In genomic region chr1:119139857-119140176, GRCh38 we compare ENCODE assay signal across 1 cellular context.
TF ChIP-seq lines count a peak whose summit lies in the region.

No MANE protein-coding gene starts in this region.

TF ChIP-seq in GM23338, 12 proteins besides CTCF, POLR2A, EP300 and RAD21:
- TF ChIP-seq, protein P1, sequence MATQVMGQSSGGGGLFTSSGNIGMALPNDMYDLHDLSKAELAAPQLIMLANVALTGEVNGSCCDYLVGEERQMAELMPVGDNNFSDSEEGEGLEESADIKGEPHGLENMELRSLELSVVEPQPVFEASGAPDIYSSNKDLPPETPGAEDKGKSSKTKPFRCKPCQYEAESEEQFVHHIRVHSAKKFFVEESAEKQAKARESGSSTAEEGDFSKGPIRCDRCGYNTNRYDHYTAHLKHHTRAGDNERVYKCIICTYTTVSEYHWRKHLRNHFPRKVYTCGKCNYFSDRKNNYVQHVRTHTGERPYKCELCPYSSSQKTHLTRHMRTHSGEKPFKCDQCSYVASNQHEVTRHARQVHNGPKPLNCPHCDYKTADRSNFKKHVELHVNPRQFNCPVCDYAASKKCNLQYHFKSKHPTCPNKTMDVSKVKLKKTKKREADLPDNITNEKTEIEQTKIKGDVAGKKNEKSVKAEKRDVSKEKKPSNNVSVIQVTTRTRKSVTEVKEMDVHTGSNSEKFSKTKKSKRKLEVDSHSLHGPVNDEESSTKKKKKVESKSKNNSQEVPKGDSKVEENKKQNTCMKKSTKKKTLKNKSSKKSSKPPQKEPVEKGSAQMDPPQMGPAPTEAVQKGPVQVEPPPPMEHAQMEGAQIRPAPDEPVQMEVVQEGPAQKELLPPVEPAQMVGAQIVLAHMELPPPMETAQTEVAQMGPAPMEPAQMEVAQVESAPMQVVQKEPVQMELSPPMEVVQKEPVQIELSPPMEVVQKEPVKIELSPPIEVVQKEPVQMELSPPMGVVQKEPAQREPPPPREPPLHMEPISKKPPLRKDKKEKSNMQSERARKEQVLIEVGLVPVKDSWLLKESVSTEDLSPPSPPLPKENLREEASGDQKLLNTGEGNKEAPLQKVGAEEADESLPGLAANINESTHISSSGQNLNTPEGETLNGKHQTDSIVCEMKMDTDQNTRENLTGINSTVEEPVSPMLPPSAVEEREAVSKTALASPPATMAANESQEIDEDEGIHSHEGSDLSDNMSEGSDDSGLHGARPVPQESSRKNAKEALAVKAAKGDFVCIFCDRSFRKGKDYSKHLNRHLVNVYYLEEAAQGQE (IDR thresholded peaks at IDR 0.05; ENCODE audit: unreplicated experiment), result no peak
- TF ChIP-seq CREB1 (CRISPR knock-in tag; IDR thresholded peaks at IDR 0.05; ENCODE audit: low read depth), result no peak
- no peak for TF ChIP-seq NANOG (IDR thresholded peaks at IDR 0.05; ENCODE audit: borderline replicate concordance)
- TF ChIP-seq, protein P2, sequence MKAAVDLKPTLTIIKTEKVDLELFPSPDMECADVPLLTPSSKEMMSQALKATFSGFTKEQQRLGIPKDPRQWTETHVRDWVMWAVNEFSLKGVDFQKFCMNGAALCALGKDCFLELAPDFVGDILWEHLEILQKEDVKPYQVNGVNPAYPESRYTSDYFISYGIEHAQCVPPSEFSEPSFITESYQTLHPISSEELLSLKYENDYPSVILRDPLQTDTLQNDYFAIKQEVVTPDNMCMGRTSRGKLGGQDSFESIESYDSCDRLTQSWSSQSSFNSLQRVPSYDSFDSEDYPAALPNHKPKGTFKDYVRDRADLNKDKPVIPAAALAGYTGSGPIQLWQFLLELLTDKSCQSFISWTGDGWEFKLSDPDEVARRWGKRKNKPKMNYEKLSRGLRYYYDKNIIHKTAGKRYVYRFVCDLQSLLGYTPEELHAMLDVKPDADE (IDR thresholded peaks at IDR 0.05), result no peak
- no peak for TF ChIP-seq JUNB (IDR thresholded peaks at IDR 0.05; ENCODE audit: unreplicated experiment)
- no peak for TF ChIP-seq ZNF331 (CRISPR knock-in tag; IDR thresholded peaks at IDR 0.05; ENCODE audit: low read depth)
- no peak for TF ChIP-seq POLR2AphosphoS5 (IDR thresholded peaks at IDR 0.05; ENCODE audit: low read depth)
- TF ChIP-seq ZNF114 (CRISPR knock-in tag; IDR thresholded peaks at IDR 0.05), result no peak
- TF ChIP-seq STAT1 (IDR thresholded peaks at IDR 0.05; ENCODE audit: unreplicated experiment), result no peak
- TF ChIP-seq EZH2phosphoT487 (IDR thresholded peaks at IDR 0.05; ENCODE audit: unreplicated experiment), result no peak
- TF ChIP-seq EZH2 (IDR thresholded peaks at IDR 0.05; ENCODE audit: low read depth, unreplicated experiment), result no peak
- TF ChIP-seq, protein P3, sequence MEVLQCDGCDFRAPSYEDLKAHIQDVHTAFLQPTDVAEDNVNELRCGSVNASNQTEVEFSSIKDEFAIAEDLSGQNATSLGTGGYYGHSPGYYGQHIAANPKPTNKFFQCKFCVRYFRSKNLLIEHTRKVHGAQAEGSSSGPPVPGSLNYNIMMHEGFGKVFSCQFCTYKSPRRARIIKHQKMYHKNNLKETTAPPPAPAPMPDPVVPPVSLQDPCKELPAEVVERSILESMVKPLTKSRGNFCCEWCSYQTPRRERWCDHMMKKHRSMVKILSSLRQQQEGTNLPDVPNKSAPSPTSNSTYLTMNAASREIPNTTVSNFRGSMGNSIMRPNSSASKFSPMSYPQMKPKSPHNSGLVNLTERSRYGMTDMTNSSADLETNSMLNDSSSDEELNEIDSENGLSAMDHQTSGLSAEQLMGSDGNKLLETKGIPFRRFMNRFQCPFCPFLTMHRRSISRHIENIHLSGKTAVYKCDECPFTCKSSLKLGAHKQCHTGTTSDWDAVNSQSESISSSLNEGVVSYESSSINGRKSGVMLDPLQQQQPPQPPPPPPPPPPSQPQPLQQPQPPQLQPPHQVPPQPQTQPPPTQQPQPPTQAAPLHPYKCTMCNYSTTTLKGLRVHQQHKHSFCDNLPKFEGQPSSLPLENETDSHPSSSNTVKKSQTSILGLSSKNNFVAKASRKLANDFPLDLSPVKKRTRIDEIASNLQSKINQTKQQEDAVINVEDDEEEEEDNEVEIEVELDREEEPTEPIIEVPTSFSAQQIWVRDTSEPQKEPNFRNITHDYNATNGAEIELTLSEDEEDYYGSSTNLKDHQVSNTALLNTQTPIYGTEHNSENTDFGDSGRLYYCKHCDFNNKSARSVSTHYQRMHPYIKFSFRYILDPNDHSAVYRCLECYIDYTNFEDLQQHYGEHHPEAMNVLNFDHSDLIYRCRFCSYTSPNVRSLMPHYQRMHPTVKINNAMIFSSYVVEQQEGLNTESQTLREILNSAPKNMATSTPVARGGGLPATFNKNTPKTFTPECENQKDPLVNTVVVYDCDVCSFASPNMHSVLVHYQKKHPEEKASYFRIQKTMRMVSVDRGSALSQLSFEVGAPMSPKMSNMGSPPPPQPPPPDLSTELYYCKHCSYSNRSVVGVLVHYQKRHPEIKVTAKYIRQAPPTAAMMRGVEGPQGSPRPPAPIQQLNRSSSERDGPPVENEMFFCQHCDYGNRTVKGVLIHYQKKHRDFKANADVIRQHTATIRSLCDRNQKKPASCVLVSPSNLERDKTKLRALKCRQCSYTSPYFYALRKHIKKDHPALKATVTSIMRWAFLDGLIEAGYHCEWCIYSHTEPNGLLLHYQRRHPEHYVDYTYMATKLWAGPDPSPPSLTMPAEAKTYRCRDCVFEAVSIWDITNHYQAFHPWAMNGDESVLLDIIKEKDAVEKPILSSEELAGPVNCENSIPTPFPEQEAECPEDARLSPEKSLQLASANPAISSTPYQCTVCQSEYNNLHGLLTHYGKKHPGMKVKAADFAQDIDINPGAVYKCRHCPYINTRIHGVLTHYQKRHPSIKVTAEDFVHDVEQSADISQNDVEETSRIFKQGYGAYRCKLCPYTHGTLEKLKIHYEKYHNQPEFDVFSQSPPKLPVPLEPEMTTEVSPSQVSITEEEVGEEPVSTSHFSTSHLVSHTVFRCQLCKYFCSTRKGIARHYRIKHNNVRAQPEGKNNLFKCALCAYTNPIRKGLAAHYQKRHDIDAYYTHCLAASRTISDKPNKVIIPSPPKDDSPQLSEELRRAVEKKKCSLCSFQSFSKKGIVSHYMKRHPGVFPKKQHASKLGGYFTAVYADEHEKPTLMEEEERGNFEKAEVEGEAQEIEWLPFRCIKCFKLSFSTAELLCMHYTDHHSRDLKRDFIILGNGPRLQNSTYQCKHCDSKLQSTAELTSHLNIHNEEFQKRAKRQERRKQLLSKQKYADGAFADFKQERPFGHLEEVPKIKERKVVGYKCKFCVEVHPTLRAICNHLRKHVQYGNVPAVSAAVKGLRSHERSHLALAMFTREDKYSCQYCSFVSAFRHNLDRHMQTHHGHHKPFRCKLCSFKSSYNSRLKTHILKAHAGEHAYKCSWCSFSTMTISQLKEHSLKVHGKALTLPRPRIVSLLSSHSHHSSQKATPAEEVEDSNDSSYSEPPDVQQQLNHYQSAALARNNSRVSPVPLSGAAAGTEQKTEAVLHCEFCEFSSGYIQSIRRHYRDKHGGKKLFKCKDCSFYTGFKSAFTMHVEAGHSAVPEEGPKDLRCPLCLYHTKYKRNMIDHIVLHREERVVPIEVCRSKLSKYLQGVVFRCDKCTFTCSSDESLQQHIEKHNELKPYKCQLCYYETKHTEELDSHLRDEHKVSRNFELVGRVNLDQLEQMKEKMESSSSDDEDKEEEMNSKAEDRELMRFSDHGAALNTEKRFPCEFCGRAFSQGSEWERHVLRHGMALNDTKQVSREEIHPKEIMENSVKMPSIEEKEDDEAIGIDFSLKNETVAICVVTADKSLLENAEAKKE (CRISPR knock-in tag; IDR thresholded peaks at IDR 0.05), result no peak
